Comparison of ENCODE assay signal across 8 cellular contexts in genomic region chr14:65412189-65412846, GRCh38. TPM values are rescaled to one million over a fixed set of nuclear protein-coding genes. Genes with fewer than 3 reads are reported as not detected.
DNase-seq lines count a peak whose midpoint lies in the region; ATAC-seq, FAIRE-seq and TF ChIP-seq lines count a peak whose summit lies in the region.

Gene FUT8, plus strand, starts transcription at chr14:65412730. Its CDS starts 148,834 bp downstream, at chr14:65561564.

- H3K4me1 ChIP-seq in ascending aorta = peaks cover 0 to 11% of the 10 kb centered on the region in 2 donors
- H3K4me1 ChIP-seq in right cardiac atrium (ENCODE audit: control insufficient read depth, insufficient read depth, low read length) = no peaks in the 10 kb centered on the region
- H3K4me1 ChIP-seq in uterus = no peaks in the 10 kb centered on the region

- no peaks in the 10 kb centered on the region for H3K36me3 ChIP-seq in ascending aorta
- no peaks in the 10 kb centered on the region for H3K36me3 ChIP-seq in uterus

- peak within 1 kb of the TSS; percentile 95 for H3K27ac Mint-ChIP-seq in T-helper 2 cell treated with Interferon-gamma antibody and Interleukin-4, amounts not matched to agents 5 μg/mL and 100 μg/mL, for 36 hours

- FAIRE-seq in GM18507 (lab: Jason Lieb, UNC) = peak; percentile 91

- DNase-seq in GM18507 (ENCODE audit: extremely low spot score, insufficient read length, low read depth) (peak; percentile 71), NCI-H1930 (lab: John Stamatoyannopoulos, UW) (peak; percentile 91 to 95), ascending aorta (ENCODE audit: low spot score in 2 of 2) (peak; percentile 81 to 97), right cardiac atrium (peak; percentile 97 to 99 (median 99)), putamen (ENCODE audit: low spot score) (peak; percentile 95), uterus (peak; percentile 92 to 95)
- peak; percentile 95 for DNase-seq in T-helper 2 cell treated with Interferon-gamma antibody and Interleukin-4, amounts not matched to agents 5 μg/mL and 100 μg/mL, for 36 hours (ENCODE audit: low spot score)

- H3K9me3 ChIP-seq in ascending aorta (no peaks in the 10 kb centered on the region), right cardiac atrium (ENCODE audit: control insufficient read depth, low read length) (no peaks in the 10 kb centered on the region), uterus (no peaks in the 10 kb centered on the region)

- H3K27ac ChIP-seq in ascending aorta (peak within 1 kb of the TSS; percentile 92 to 95), right cardiac atrium (ENCODE audit: low read length) (peak within 1 kb of the TSS; percentile 93), uterus (peak within 1 kb of the TSS; percentile 90 to 98)

- WGBS in right cardiac atrium = under 1% methylated on average over 74 of the region's 74 CpGs

- intact Hi-C loops in ascending aorta (cut with DNase I) (loop anchor here (1.0 to 5.0 kb wide), 6 partner anchors 240 to 1095 kb away; partner anchors contain the start of genes FNTB, GPHN and MAX), right cardiac atrium (cut with DNase I) (loop anchor here (2.0 to 10.0 kb wide), 5 partner anchors 248 to 542 kb away; no protein-coding TSS in a partner anchor), uterus (cut with DNase I; ENCODE audit: low total_unique reads) (loop anchor here (10.0 kb wide), 1 partner anchor 412 kb away; no protein-coding TSS in a partner anchor)

- peaks cover 39% of the 10 kb centered on the region for H3K4me1 Mint-ChIP-seq in T-helper 2 cell treated with Interferon-gamma antibody and Interleukin-4, amounts not matched to agents 5 μg/mL and 100 μg/mL, for 36 hours (ENCODE audit: low read depth)

- H3K9me3 Mint-ChIP-seq in T-helper 2 cell treated with Interferon-gamma antibody and Interleukin-4, amounts not matched to agents 5 μg/mL and 100 μg/mL, for 36 hours = no peaks in the 10 kb centered on the region

- H3K36me3 Mint-ChIP-seq in T-helper 2 cell treated with Interferon-gamma antibody and Interleukin-4, amounts not matched to agents 5 μg/mL and 100 μg/mL, for 36 hours (ENCODE audit: low read depth) = peaks cover 17% of the 10 kb centered on the region

- peak within 1 kb of the TSS; percentile 100 for H3K4me3 Mint-ChIP-seq in T-helper 2 cell treated with Interferon-gamma antibody and Interleukin-4, amounts not matched to agents 5 μg/mL and 100 μg/mL, for 36 hours

- H3K4me3 ChIP-seq in ascending aorta = peak within 1 kb of the TSS; percentile 87 to 95
- H3K4me3 ChIP-seq in right cardiac atrium (ENCODE audit: low read length) = peak within 1 kb of the TSS; percentile 89
- H3K4me3 ChIP-seq in uterus = peak within 1 kb of the TSS; percentile 75 to 93

- no peaks in the 10 kb centered on the region for H3K27me3 Mint-ChIP-seq in T-helper 2 cell treated with Interferon-gamma antibody and Interleukin-4, amounts not matched to agents 5 μg/mL and 100 μg/mL, for 36 hours (ENCODE audit: low read depth)

- peak; percentile 75 to 78 for TF ChIP-seq POLR2A in uterus (IDR thresholded peaks at IDR 0.05)

- TF ChIP-seq CTCF in ascending aorta (IDR thresholded peaks at IDR 0.05) (peak; percentile 32 to 61 (median 60)), uterus (IDR thresholded peaks at IDR 0.05) (peak; percentile 65 to 73 (median 66))

- ATAC-seq in HG02973 (IDR thresholded peaks at IDR 0.05; ENCODE audit: unreplicated experiment) (peak; percentile 64), right cardiac atrium (peak; percentile 97 to 98)

- no peaks in the 10 kb centered on the region for H3K27me3 ChIP-seq in ascending aorta
- no peaks in the 10 kb centered on the region for H3K27me3 ChIP-seq in right cardiac atrium (ENCODE audit: control insufficient read depth, insufficient read depth)
- no peaks in the 10 kb centered on the region for H3K27me3 ChIP-seq in uterus

RNA-seq across cellular contexts. Expression of gene FUT8, which starts in this region (rescaled TPM):
- total RNA-seq in ascending aorta (12.9 TPM), right cardiac atrium (10 to 100 TPM; 12.0 to 16.9 (median 15.0) TPM), uterus (10 to 100 TPM; 39.2 to 57.6 (median 51.8) TPM)
- 5.2 TPM for polyA plus RNA-seq in right cardiac atrium

Comparison
In these comparisons a context has a peak if more than half of its experiments do, and no peak if none do; other contexts are left out.
1. Peak in every context shown above with its lines: DNase-seq, ATAC-seq, H3K4me3 ChIP-seq and H3K27ac ChIP-seq.